Comparison of ENCODE assay signal across 9 cellular contexts in the genomic region with DNA sequence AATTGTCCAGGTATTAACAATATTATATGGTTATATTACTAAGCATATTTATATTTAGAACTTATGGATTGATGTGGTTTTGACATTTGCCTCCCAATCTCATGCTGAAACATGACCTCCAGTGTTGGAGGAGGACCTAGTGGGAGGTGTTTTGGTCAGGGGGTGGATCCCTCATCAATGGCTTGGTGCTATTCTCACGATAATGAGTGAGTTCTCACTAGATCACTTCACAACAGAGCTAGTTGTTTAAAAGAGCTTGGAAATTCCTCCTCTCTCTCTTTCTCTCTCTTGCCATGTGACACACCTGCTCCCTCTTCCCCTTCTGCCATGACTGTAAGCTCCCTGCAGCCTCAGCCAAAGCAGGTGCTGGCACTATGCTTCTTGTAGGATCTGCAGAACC. TPM values are rescaled to one million over a fixed set of nuclear protein-coding genes. Genes with fewer than 3 reads are reported as not detected.
"Had no signal": no experiment of that assay in that cellular context is flagged by ENCODE, and none has a peak within 500 bp of the region (broad histone marks: within the 10 kb centered on the region; RNA-seq: fewer than 3 reads in every experiment).

No MANE protein-coding gene starts in this region.

- H2AFZ ChIP-seq: GM23248 had no signal

- H3K4me1 Mint-ChIP-seq: IgD-negative memory B cell had no signal

- H3K36me3 Mint-ChIP-seq: IgD-negative memory B cell had no signal

- H3K27ac Mint-ChIP-seq: HFFc6, IgD-negative memory B cell had no signal

- H3K9me3 Mint-ChIP-seq: HFFc6 had no signal

- H3K9me3 ChIP-seq: HAP-1 had no signal

- H3K9ac ChIP-seq: GM23248 had no signal

- H3K4me3 ChIP-seq: GM23248, HAP-1 had no signal

- DNase-seq: GM23248, H7, HFFc6, KBM-7 had no signal

- H3K27ac ChIP-seq: GM23248, HL-60 had no signal

- ATAC-seq: HCT116, HepG2 had no signal

- H3K4me3 Mint-ChIP-seq: HFFc6, IgD-negative memory B cell had no signal

- H3K4me1 ChIP-seq: HAP-1 had no signal

- H3K36me3 ChIP-seq: HAP-1 had no signal

- FAIRE-seq: HepG2 had no signal

- H3K27me3 Mint-ChIP-seq: IgD-negative memory B cell had no signal

RNA-seq across cellular contexts. Expression of gene TFEC, which starts 19.0 kb away (rescaled TPM):
- total RNA-seq: GM23248, H7, HepG2 had no signal
- polyA plus RNA-seq: GM23248, HepG2 had no signal
